In genomic region chr3:72892870-72893269, GRCh38 we compare ENCODE assay signal across 12 cellular contexts. TPM values are rescaled to one million over a fixed set of nuclear protein-coding genes. Genes with fewer than 3 reads are reported as not detected.
DNase-seq lines count a peak whose midpoint lies in the region; ATAC-seq, FAIRE-seq and TF ChIP-seq lines count a peak whose summit lies in the region.
"Had no signal": no experiment of that assay in that cellular context is flagged by ENCODE, and none has a peak within 500 bp of the region (broad histone marks: within the 10 kb centered on the region; RNA-seq: fewer than 3 reads in every experiment).

No MANE protein-coding gene starts in this region.

- WGBS in right cardiac atrium = 58% methylated on average over 4 of the region's 4 CpGs
- WGBS in pancreas, 2 donors = 59 to 71% methylated on average over 4 of the region's 4 CpGs

- in situ Hi-C loops in Panc1 (cut with HindIII; ENCODE audit: low pct_unique_long_range_greater_than_20kb, low sequenced_read_pairs) = no loop called here

- no peak for ATAC-seq in right cardiac atrium
- no peak for ATAC-seq in Panc1
- ATAC-seq in pancreas = no peak
- no peak for ATAC-seq in GM19023 (IDR thresholded peaks at IDR 0.05; ENCODE audit: unreplicated experiment)
- ATAC-seq in HG03108 (IDR thresholded peaks at IDR 0.05; ENCODE audit: unreplicated experiment) = no peak

- H3K4me3 ChIP-seq in right cardiac atrium (ENCODE audit: low read length) (no peak overlapping the region), right atrium auricular region (no peak overlapping the region), Panc1 (ENCODE audit: low read depth in 2 of 2, low read length in 2 of 2) (no peak overlapping the region), fibroblast of the aortic adventitia (ENCODE audit: low read depth, low read length) (no peak overlapping the region), vagina (no peak overlapping the region), pancreas (no peak overlapping the region)
- H3K4me3 ChIP-seq: tibial nerve had no signal

- no peak for DNase-seq in right cardiac atrium
- no peak for DNase-seq in right atrium auricular region (ENCODE audit: low spot score)
- no peak for DNase-seq in Panc1 (ENCODE audit: low read depth, low spot score)
- peak; percentile 18 for DNase-seq in fibroblast of the aortic adventitia (ENCODE audit: low read depth)
- no peak for DNase-seq in vagina (ENCODE audit: extremely low spot score in 2 of 2)
- DNase-seq in pancreas = no peak
- DNase-seq: central memory CD4-positive, alpha-beta T cell; stimulated activated CD4-positive, alpha-beta T cell treated with anti-CD3 and anti-CD28 coated beads, Interleukin-12 subunit alpha, Interleukin-12 subunit beta, amount 100 ng/mL, for 4 hours had no signal

- TF ChIP-seq POLR2A in vagina (IDR thresholded peaks at IDR 0.05) = no peak

- no peak for FAIRE-seq in pancreas (lab: Jason Lieb, UNC)
- FAIRE-seq: GM19239 had no signal

- POLR2A ChIA-PET in Panc1 (lab: Charles Lee) = no interaction called here

- H3K27me3 ChIP-seq in right cardiac atrium (ENCODE audit: control insufficient read depth, insufficient read depth) = no peaks in the 10 kb centered on the region
- no peaks in the 10 kb centered on the region for H3K27me3 ChIP-seq in right atrium auricular region
- no peaks in the 10 kb centered on the region for H3K27me3 ChIP-seq in Panc1 (ENCODE audit: control insufficient read depth, insufficient read depth, low read length)
- no peaks in the 10 kb centered on the region for H3K27me3 ChIP-seq in vagina
- no peaks in the 10 kb centered on the region for H3K27me3 ChIP-seq in pancreas
- H3K27me3 ChIP-seq: tibial nerve had no signal

- H3K4me1 ChIP-seq in right cardiac atrium (ENCODE audit: control insufficient read depth, insufficient read depth, low read length) (peaks cover 9% of the 10 kb centered on the region), right atrium auricular region (peaks cover 0 to 58% of the 10 kb centered on the region in 2 donors), Panc1 (ENCODE audit: control insufficient read depth, insufficient read depth, low read length) (peaks cover 6% of the 10 kb centered on the region), vagina (peaks cover 52% of the 10 kb centered on the region), pancreas (no peaks in the 10 kb centered on the region)

- H3K36me3 ChIP-seq in right atrium auricular region = no peaks in the 10 kb centered on the region
- no peaks in the 10 kb centered on the region; the same call in 1 of the 2 replicates for H3K36me3 ChIP-seq in Panc1 (ENCODE audit: control insufficient read depth, insufficient read depth, low read length)
- H3K36me3 ChIP-seq in vagina = no peaks in the 10 kb centered on the region
- H3K36me3 ChIP-seq in pancreas = no peaks in the 10 kb centered on the region
- H3K36me3 ChIP-seq: tibial nerve had no signal

- TF ChIP-seq CTCF in right atrium auricular region (IDR thresholded peaks at IDR 0.05) = peak in 1 of 2 donors; percentile 20
- TF ChIP-seq CTCF in Panc1 (IDR thresholded peaks at IDR 0.05) = peak; percentile 57
- peak; percentile 33 for TF ChIP-seq CTCF in fibroblast of the aortic adventitia (IDR thresholded peaks at IDR 0.05; ENCODE audit: insufficient read depth, low read length)
- no peak for TF ChIP-seq CTCF in vagina (IDR thresholded peaks at IDR 0.05)
- TF ChIP-seq CTCF in pancreas (IDR thresholded peaks at IDR 0.05) = no peak

- CTCF ChIA-PET in Panc1 (lab: Charles Lee) = no interaction called here

- no TSS peak for BruUV-seq in Panc1 (replicated peaks; lab: Mats Ljungman, UMichigan)

- H3K9me3 ChIP-seq in right cardiac atrium (ENCODE audit: control insufficient read depth, low read length) = no peaks in the 10 kb centered on the region
- H3K9me3 ChIP-seq in right atrium auricular region = no peaks in the 10 kb centered on the region
- H3K9me3 ChIP-seq in Panc1 (ENCODE audit: control insufficient read depth, insufficient read depth, low read depth, low read length) = no peaks in the 10 kb centered on the region
- H3K9me3 ChIP-seq in vagina = no peaks in the 10 kb centered on the region
- H3K9me3 ChIP-seq in pancreas = no peaks in the 10 kb centered on the region
- H3K9me3 ChIP-seq: tibial nerve had no signal

- intact Hi-C loops in right cardiac atrium (cut with DNase I) (no loop called here), Panc1 (cut with micrococcal nuclease; ENCODE audit: unreplicated experiment) (no loop called here), vagina (cut with DNase I) (no loop called here), pancreas (cut with DNase I) (no loop called here)

- H3K27ac ChIP-seq in right cardiac atrium (ENCODE audit: low read length) (peak overlapping the region; percentile 59), right atrium auricular region (peak overlapping the region in 1 of 2 donors; percentile 84), Panc1 (ENCODE audit: low read length) (no peak overlapping the region), vagina (peak overlapping the region; percentile 34), pancreas (no peak overlapping the region)

RNA-seq across cellular contexts. Expression of gene GXYLT2, which starts 5.0 kb away (rescaled TPM):
- total RNA-seq in right cardiac atrium (10 to 100 TPM; 34.8 to 50.7 (median 38.4) TPM), right atrium auricular region (10 to 100 TPM; 31.7 to 37.3 TPM), Panc1 (2021; ENCODE audit: unreplicated experiment) (6.1 TPM), fibroblast of the aortic adventitia (ENCODE audit: low replicate concordance) (47.8 and 59.7 TPM in 2 replicates), vagina (10.1 TPM), pancreas (1 to 10 TPM; 2.4 to 7.5 (median 4.2) TPM)
- polyA plus RNA-seq in right cardiac atrium (12.5 TPM), pancreas (under 1 TPM; 0.19 to 0.87 TPM)
- polyA plus RNA-seq in Panc1 (2012; ENCODE audit: insufficient read length) = 2.1 TPM

RNA-seq across cellular contexts. Expression of gene SHQ1, which starts 44.6 kb away (rescaled TPM):
- 10 to 100 TPM; 21.0 to 27.1 (median 22.8) TPM for total RNA-seq in right cardiac atrium
- polyA plus RNA-seq in right cardiac atrium = 10.7 TPM
- 10 to 100 TPM; 16.5 to 19.5 TPM for total RNA-seq in right atrium auricular region
- total RNA-seq in Panc1 (2021; ENCODE audit: unreplicated experiment) = 21.0 TPM
- 9.1 TPM for polyA plus RNA-seq in Panc1 (2012; ENCODE audit: insufficient read length)
- total RNA-seq in fibroblast of the aortic adventitia (ENCODE audit: low replicate concordance) = 21.5 and 39.2 TPM in 2 replicates
- total RNA-seq in vagina = 12.3 TPM
- total RNA-seq in pancreas = 10 to 100 TPM in 2 of 6 donors, 1 to 10 TPM in 4; 5.5 to 13.4 (median 8.9) TPM
- 1 to 10 TPM; 4.1 to 7.1 TPM for polyA plus RNA-seq in pancreas

Comparison
In these comparisons a context has a peak if more than half of its experiments do, and no peak if none do; other contexts are left out.
1. H3K27ac ChIP-seq: peak in right cardiac atrium (single experiment) and vagina (single experiment); none in Panc1 (single experiment) and pancreas (0 of 4).
2. CTCF ChIP-seq: peak in Panc1 (single experiment) and fibroblast of the aortic adventitia (single experiment); none in vagina (0 of 3) and pancreas (0 of 4).